Comparison of ENCODE assay signal across 9 cellular contexts in genomic region chr10:11631890-11632587, GRCh38. TPM values are rescaled to one million over a fixed set of nuclear protein-coding genes. Genes with fewer than 3 reads are reported as not detected.
DNase-seq lines count a peak whose midpoint lies in the region; ATAC-seq, FAIRE-seq and TF ChIP-seq lines count a peak whose summit lies in the region.
"Had no signal": no experiment of that assay in that cellular context is flagged by ENCODE, and none has a peak within 500 bp of the region (broad histone marks: within the 10 kb centered on the region; RNA-seq: fewer than 3 reads in every experiment).

No MANE protein-coding gene starts in this region.

- H3K4me1 ChIP-seq in SK-N-SH (ENCODE audit: control insufficient read depth in 1 of 2, insufficient read depth in 2 of 2, low read depth in 1 of 2, low read length in 1 of 2): no peaks in the 10 kb centered on the region

- H3K27me3 ChIP-seq in SK-N-SH (ENCODE audit: insufficient read depth): no peaks in the 10 kb centered on the region
- H3K27me3 ChIP-seq: hepatocyte had no signal

- no peak for FAIRE-seq in HTR-8/SVneo (lab: Jason Lieb, UNC)

- H4K20me1 ChIP-seq in SK-N-SH (ENCODE audit: insufficient read depth): no peaks in the 10 kb centered on the region

- no peak overlapping the region for H3K9ac ChIP-seq in SK-N-SH

- 73% methylated on average over 8 of the region's 8 CpGs for WGBS in SK-N-SH (ENCODE audit: low lambda C conversion rate)

- H3K4me3 ChIP-seq in SK-N-SH (ENCODE audit: low read depth in 2 of 2, low read length in 1 of 2): no peak overlapping the region
- H3K4me3 ChIP-seq: hepatocyte had no signal

- no peaks in the 10 kb centered on the region for H3K36me3 ChIP-seq in KOPT-K1 (ENCODE audit: insufficient read depth, low read length)
- no peaks in the 10 kb centered on the region for H3K36me3 ChIP-seq in SK-N-SH (replicated peaks in 1 of 2; ENCODE audit: control insufficient read depth in 1 of 2, insufficient read depth in 2 of 2, low read length in 1 of 2)

- no peak for DNase-seq in left lobe of liver (ENCODE audit: low spot score)
- no peak for DNase-seq in NCI-H1436 treated with DMSO at 0.1 percent for 48 hours (lab: John Stamatoyannopoulos, UW)
- no peak for DNase-seq in SK-N-SH
- no peak for DNase-seq in HTR-8/SVneo (ENCODE audit: insufficient read length, low spot score)
- no peak for DNase-seq in caudate nucleus (lab: John Stamatoyannopoulos, UW)

- H3K79me2 ChIP-seq in SK-N-SH (ENCODE audit: insufficient read depth): no peaks in the 10 kb centered on the region
- H3K79me2 ChIP-seq: hepatocyte had no signal

- ATAC-seq in GM18858 (IDR thresholded peaks at IDR 0.05; ENCODE audit: unreplicated experiment) (peak; percentile 96), GM21737 (IDR thresholded peaks at IDR 0.05; ENCODE audit: unreplicated experiment) (peak; percentile 96), left lobe of liver (peak; percentile 84)

- CTCF ChIA-PET in SK-N-SH (lab: Yijun Ruan, JAX): interaction anchor here (0.9 kb wide), 1 partner anchor 29 kb away, joined by 3 read pairs; no protein-coding TSS in a partner anchor

- no peak overlapping the region for H2AFZ ChIP-seq in SK-N-SH (ENCODE audit: low read depth)
- H2AFZ ChIP-seq: hepatocyte had no signal

- H3K27ac ChIP-seq in KOPT-K1 (ENCODE audit: low read depth, low read length, poor library complexity, severe bottlenecking) (peak overlapping the region; percentile 60), SK-N-SH (ENCODE audit: low read depth in 2 of 2, low read length in 1 of 2) (no peak overlapping the region), caudate nucleus (ENCODE audit: low read depth, low read length) (no peak overlapping the region)
- H3K27ac ChIP-seq: hepatocyte had no signal

- no peaks in the 10 kb centered on the region for H3K9me2 ChIP-seq in SK-N-SH

- H3F3A ChIP-seq in SK-N-SH (replicated peaks; ENCODE audit: insufficient read depth): no peaks in the 10 kb centered on the region

- no peak for TF ChIP-seq CTCF in SK-N-SH (IDR thresholded peaks at IDR 0.05)

- H3K9me3 ChIP-seq in KOPT-K1 (ENCODE audit: insufficient read depth, low read length, poor library complexity, severe bottlenecking) (no peaks in the 10 kb centered on the region), SK-N-SH (no peaks in the 10 kb centered on the region; the same call in 1 of the 2 replicates)

- no peak for TF ChIP-seq RAD21 in SK-N-SH (IDR thresholded peaks at IDR 0.05; ENCODE audit: low read length)

- POLR2A ChIA-PET in SK-N-SH (lab: Yijun Ruan, JAX): no interaction called here

- TF ChIP-seq EP300 in SK-N-SH (IDR thresholded peaks at IDR 0.05; ENCODE audit: borderline replicate concordance in 1 of 2, low read depth in 1 of 2, low read length in 1 of 2): no peak

- no peak overlapping the region for H3K4me2 ChIP-seq in SK-N-SH
- H3K4me2 ChIP-seq: hepatocyte had no signal

TF ChIP-seq in SK-N-SH, 30 proteins besides CTCF, POLR2A, EP300 and RAD21:
- no peak for TF ChIP-seq TEAD4 (IDR thresholded peaks at IDR 0.05; ENCODE audit: borderline replicate concordance, insufficient read depth)
- TF ChIP-seq NRF1 (IDR thresholded peaks at IDR 0.05; ENCODE audit: low read depth, low read length): no peak
- no peak for TF ChIP-seq JUND (IDR thresholded peaks at IDR 0.05)
- TF ChIP-seq NFIC (IDR thresholded peaks at IDR 0.05; ENCODE audit: borderline replicate concordance): no peak
- no peak for TF ChIP-seq IRF3 (IDR thresholded peaks at IDR 0.05; ENCODE audit: low read depth, low read length)
- no peak for TF ChIP-seq PBX3 (IDR thresholded peaks at IDR 0.05)
- TF ChIP-seq ELF1 (IDR thresholded peaks at IDR 0.05): no peak
- TF ChIP-seq RFX5 (IDR thresholded peaks at IDR 0.05; ENCODE audit: low read length): no peak
- TF ChIP-seq MXI1 (IDR thresholded peaks at IDR 0.05; ENCODE audit: low read depth, low read length): no peak
- no peak for TF ChIP-seq SIN3A (IDR thresholded peaks at IDR 0.05; ENCODE audit: borderline replicate concordance, low read depth, low read length)
- no peak for TF ChIP-seq MEF2A (IDR thresholded peaks at IDR 0.05; ENCODE audit: borderline replicate concordance, low read depth)
- no peak for TF ChIP-seq USF1 (IDR thresholded peaks at IDR 0.05; ENCODE audit: borderline replicate concordance, low read depth)
- TF ChIP-seq TCF12 (IDR thresholded peaks at IDR 0.05): no peak
- no peak for TF ChIP-seq POLR2AphosphoS5 (IDR thresholded peaks at IDR 0.05; ENCODE audit: low read depth, low read length)
- no peak for TF ChIP-seq RCOR1 (IDR thresholded peaks at IDR 0.05; ENCODE audit: low read length)
TF ChIP-seq in SK-N-SH: peak in this region for 0.

RNA-seq across cellular contexts. Expression of gene USP6NL, which starts 20.6 kb away (rescaled TPM):
- total RNA-seq in left lobe of liver: 9.0 TPM
- polyA plus RNA-seq in SK-N-SH (2012; rRNA removed): 8.2 and 8.9 TPM in 2 replicates
- polyA plus RNA-seq in SK-N-SH (2012; cell fraction: cytosol; rRNA removed): 9.6 and 10.1 TPM in 2 replicates
- 11.3 and 12.2 TPM in 2 replicates for polyA plus RNA-seq in SK-N-SH (2012; cell fraction: nucleus; rRNA removed)
